Comparison of ENCODE assay signal across 10 cellular contexts in the genomic region with DNA sequence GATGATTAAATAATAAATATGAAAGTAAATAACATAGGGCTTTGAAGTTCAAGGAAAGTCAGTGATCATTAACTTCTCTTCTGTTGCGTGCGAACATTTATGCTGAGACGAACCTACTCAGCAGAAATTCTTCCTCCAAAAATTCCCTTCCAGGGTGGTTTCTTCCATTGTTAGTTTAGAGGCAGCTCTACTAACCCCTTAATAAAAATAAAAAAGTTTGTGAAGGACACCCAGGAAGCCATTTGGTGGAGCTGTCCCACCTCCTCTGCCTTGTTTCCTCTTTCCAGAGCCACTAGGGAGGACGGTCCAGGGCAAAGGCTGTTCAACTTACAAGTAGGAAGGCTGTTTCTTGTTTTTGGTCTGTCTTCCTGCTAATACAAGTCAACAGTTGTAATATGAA. TPM values are rescaled to one million over a fixed set of nuclear protein-coding genes. Genes with fewer than 3 reads are reported as not detected.
DNase-seq lines count a peak whose midpoint lies in the region; ATAC-seq and TF ChIP-seq lines count a peak whose summit lies in the region.
"Had no signal": no experiment of that assay in that cellular context is flagged by ENCODE, and none has a peak within 500 bp of the region (broad histone marks: within the 10 kb centered on the region; RNA-seq: fewer than 3 reads in every experiment).

No MANE protein-coding gene starts in this region.

- H3K4me1 ChIP-seq in SK-N-SH (ENCODE audit: control insufficient read depth in 1 of 2, insufficient read depth in 2 of 2, low read depth in 1 of 2, low read length in 1 of 2) (peaks cover 4 to 13% of the 10 kb centered on the region in 2 experiments; a peak in 2 of 4 replicates), MM.1S (ENCODE audit: low read length) (peaks cover 16% of the 10 kb centered on the region)

- H3K4me3 Mint-ChIP-seq in activated T-helper 17 cell treated with anti-CD3 and anti-CD28 coated beads, Interleukin-2, amount 50 U/mL, for 72 hours = peak overlapping the region; percentile 96

- H2AFZ ChIP-seq in SK-N-SH (ENCODE audit: low read depth) = no peak overlapping the region
- H2AFZ ChIP-seq in MM.1S (ENCODE audit: low read length) = 0 out of 2 replicates have a peak overlapping the region, but pooled peaks have one; percentile 73

- H3K27me3 Mint-ChIP-seq in activated T-helper 17 cell treated with anti-CD3 and anti-CD28 coated beads, Interleukin-2, amount 50 U/mL, for 72 hours = no peaks in the 10 kb centered on the region

- POLR2A ChIA-PET in SK-N-SH (lab: Yijun Ruan, JAX) = no interaction called here

- H3K4me2 ChIP-seq in SK-N-SH = no peak overlapping the region
- H3K4me2 ChIP-seq in MM.1S (ENCODE audit: low read depth, low read length) = peak overlapping the region; percentile 65; the same call in 1 of the 2 replicates

- DNase-seq in SK-N-SH (no peak), MM.1S (no peak), retinal pigment epithelial cell (ENCODE audit: low read depth) (no peak), foreskin fibroblast (no peak), cardiac septum (ENCODE audit: low spot score) (no peak), AG08396 (ENCODE audit: low spot score) (no peak)
- DNase-seq: GM23248; stimulated activated naive B cell treated with anti-CD40 and anti-IgM and Interleukin-4, amounts not matched to agents 10 μg/mL and 1 μg/mL and 100 μg/mL, for 72 hours had no signal

- TF ChIP-seq CTCF in SK-N-SH (IDR thresholded peaks at IDR 0.05) = no peak
- no peak for TF ChIP-seq CTCF in MM.1S (IDR thresholded peaks at IDR 0.05; ENCODE audit: low read length)
- TF ChIP-seq CTCF in retinal pigment epithelial cell (conservative IDR thresholded peaks at IDR 0.05; ENCODE audit: low read depth, low read length) = peak; percentile 20
- TF ChIP-seq CTCF in foreskin fibroblast (IDR thresholded peaks at IDR 0.05; ENCODE audit: low read depth, low read length) = no peak

- intact Hi-C loops in cardiac septum (cut with DNase I) = loop anchor here (5.0 kb wide), 1 partner anchor 70 kb away; no protein-coding TSS in a partner anchor

- peak; percentile 7; the same call in 1 of the 2 replicates for TF ChIP-seq RAD21 in SK-N-SH (IDR thresholded peaks at IDR 0.05; ENCODE audit: low read length)

- peaks cover 28% of the 10 kb centered on the region for H3K4me1 Mint-ChIP-seq in activated T-helper 17 cell treated with anti-CD3 and anti-CD28 coated beads, Interleukin-2, amount 50 U/mL, for 72 hours

- 95% methylated on average over 4 of the region's 4 CpGs for WGBS in SK-N-SH (ENCODE audit: low lambda C conversion rate)

- H3K36me3 ChIP-seq in SK-N-SH (replicated peaks in 1 of 2; ENCODE audit: control insufficient read depth in 1 of 2, insufficient read depth in 2 of 2, low read length in 1 of 2) = no peaks in the 10 kb centered on the region
- H3K36me3 ChIP-seq in MM.1S (replicated peaks; ENCODE audit: insufficient read depth, low read length) = no peaks in the 10 kb centered on the region

- H3K4me3 ChIP-seq in SK-N-SH (ENCODE audit: low read depth in 2 of 2, low read length in 1 of 2) (no peak overlapping the region), MM.1S (ENCODE audit: low read length) (no peak overlapping the region), retinal pigment epithelial cell (ENCODE audit: low read length) (no peak overlapping the region), foreskin fibroblast (ENCODE audit: low read depth in 1 of 2, low read length in 2 of 2) (no peak overlapping the region)
- H3K4me3 ChIP-seq: GM23248 had no signal

- no peaks in the 10 kb centered on the region for H3K27me3 ChIP-seq in SK-N-SH (ENCODE audit: insufficient read depth)
- no peaks in the 10 kb centered on the region for H3K27me3 ChIP-seq in MM.1S (replicated peaks; ENCODE audit: insufficient read depth, low read length)

- ATAC-seq in SK-N-SH treated with all-trans-retinoic acid at 6 μM for 48 hours = no peak
- no peak for ATAC-seq in activated T-helper 17 cell treated with anti-CD3 and anti-CD28 coated beads, Interleukin-2, amount 50 U/mL, for 72 hours (replicated peaks)
- ATAC-seq: stimulated activated naive B cell treated with anti-CD40 and anti-IgM and Interleukin-4, amounts not matched to agents 10 μg/mL and 1 μg/mL and 100 μg/mL, for 72 hours had no signal

- peaks cover 3% of the 10 kb centered on the region for H3F3A ChIP-seq in SK-N-SH (replicated peaks; ENCODE audit: insufficient read depth)
- H3F3A ChIP-seq in MM.1S (ENCODE audit: insufficient read depth, low read length) = peaks cover 14% of the 10 kb centered on the region

- H3K36me3 Mint-ChIP-seq in activated T-helper 17 cell treated with anti-CD3 and anti-CD28 coated beads, Interleukin-2, amount 50 U/mL, for 72 hours (ENCODE audit: low read depth) = peaks cover 24% of the 10 kb centered on the region

- CTCF ChIA-PET in SK-N-SH (lab: Yijun Ruan, JAX) = interaction anchor here (0.6 to 1.1 kb wide), 2 partner anchors 14 to 40 kb away, joined by 3 read pairs; no protein-coding TSS in a partner anchor

- H3K27ac Mint-ChIP-seq in activated T-helper 17 cell treated with anti-CD3 and anti-CD28 coated beads, Interleukin-2, amount 50 U/mL, for 72 hours = no peak overlapping the region

- H3K9me3 Mint-ChIP-seq in activated T-helper 17 cell treated with anti-CD3 and anti-CD28 coated beads, Interleukin-2, amount 50 U/mL, for 72 hours = no peaks in the 10 kb centered on the region
- H3K9me3 Mint-ChIP-seq: stimulated activated naive B cell treated with anti-CD40 and anti-IgM and Interleukin-4, amounts not matched to agents 10 μg/mL and 1 μg/mL and 100 μg/mL, for 72 hours had no signal

- no peaks in the 10 kb centered on the region for H3K9me2 ChIP-seq in SK-N-SH
- H3K9me2 ChIP-seq in MM.1S (replicated peaks; ENCODE audit: insufficient read depth, low read length) = no peaks in the 10 kb centered on the region

- H3K9me3 ChIP-seq in SK-N-SH (no peaks in the 10 kb centered on the region), MM.1S (replicated peaks; ENCODE audit: insufficient read depth, low read length) (no peaks in the 10 kb centered on the region)

- TF ChIP-seq EP300 in SK-N-SH (IDR thresholded peaks at IDR 0.05; ENCODE audit: borderline replicate concordance in 1 of 2, low read depth in 1 of 2, low read length in 1 of 2) = no peak

- peaks cover 15% of the 10 kb centered on the region for H4K20me1 ChIP-seq in SK-N-SH (ENCODE audit: insufficient read depth)
- peaks cover 3% of the 10 kb centered on the region; the same call in 1 of the 2 replicates for H4K20me1 ChIP-seq in MM.1S (ENCODE audit: insufficient read depth, low read length)

- H3K79me2 ChIP-seq in SK-N-SH (ENCODE audit: insufficient read depth) (peaks cover 26% of the 10 kb centered on the region), MM.1S (ENCODE audit: low read length) (peaks cover 26% of the 10 kb centered on the region)

- H3K27ac ChIP-seq in SK-N-SH (ENCODE audit: low read depth in 2 of 2, low read length in 1 of 2) (no peak overlapping the region), MM.1S (ENCODE audit: low read length) (no peak overlapping the region)
- H3K27ac ChIP-seq: GM23248 had no signal

- H3K9ac ChIP-seq in SK-N-SH (no peak overlapping the region), MM.1S (ENCODE audit: low read length) (no peak overlapping the region)
- H3K9ac ChIP-seq: GM23248 had no signal

TF ChIP-seq in SK-N-SH, 30 proteins besides CTCF, POLR2A, EP300 and RAD21 (continues in another document):
- TF ChIP-seq, protein P1, sequence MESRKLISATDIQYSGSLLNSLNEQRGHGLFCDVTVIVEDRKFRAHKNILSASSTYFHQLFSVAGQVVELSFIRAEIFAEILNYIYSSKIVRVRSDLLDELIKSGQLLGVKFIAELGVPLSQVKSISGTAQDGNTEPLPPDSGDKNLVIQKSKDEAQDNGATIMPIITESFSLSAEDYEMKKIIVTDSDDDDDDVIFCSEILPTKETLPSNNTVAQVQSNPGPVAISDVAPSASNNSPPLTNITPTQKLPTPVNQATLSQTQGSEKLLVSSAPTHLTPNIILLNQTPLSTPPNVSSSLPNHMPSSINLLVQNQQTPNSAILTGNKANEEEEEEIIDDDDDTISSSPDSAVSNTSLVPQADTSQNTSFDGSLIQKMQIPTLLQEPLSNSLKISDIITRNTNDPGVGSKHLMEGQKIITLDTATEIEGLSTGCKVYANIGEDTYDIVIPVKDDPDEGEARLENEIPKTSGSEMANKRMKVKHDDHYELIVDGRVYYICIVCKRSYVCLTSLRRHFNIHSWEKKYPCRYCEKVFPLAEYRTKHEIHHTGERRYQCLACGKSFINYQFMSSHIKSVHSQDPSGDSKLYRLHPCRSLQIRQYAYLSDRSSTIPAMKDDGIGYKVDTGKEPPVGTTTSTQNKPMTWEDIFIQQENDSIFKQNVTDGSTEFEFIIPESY (IDR thresholded peaks at IDR 0.05; ENCODE audit: borderline replicate concordance, low read depth) = no peak
- TF ChIP-seq TEAD4 (IDR thresholded peaks at IDR 0.05; ENCODE audit: borderline replicate concordance, insufficient read depth) = no peak

TF ChIP-seq in SK-N-SH treated with all-trans-retinoic acid at 6 μM for 48 hours, 23 proteins besides CTCF, POLR2A, EP300 and RAD21:
- TF ChIP-seq GLIS3 (CRISPR knock-in tag; IDR thresholded peaks at IDR 0.05) (no peak), TCF4 (CRISPR knock-in tag; IDR thresholded peaks at IDR 0.05; ENCODE audit: borderline replicate concordance) (no peak), CSDC2 (CRISPR knock-in tag; IDR thresholded peaks at IDR 0.05) (no peak), ZNF70 (CRISPR knock-in tag; IDR thresholded peaks at IDR 0.05) (no peak)

RNA-seq across cellular contexts. Expression of a gene that starts 2.1 kb away (rescaled TPM):
- polyA plus RNA-seq in SK-N-SH (2012; rRNA removed) = 36.3 and 45.1 TPM in 2 replicates
- 55.8 and 59.9 TPM in 2 replicates for polyA plus RNA-seq in SK-N-SH (2012; cell fraction: cytosol; rRNA removed)
- polyA plus RNA-seq in SK-N-SH (2012; cell fraction: nucleus; rRNA removed) = 11.6 and 25.2 TPM in 2 replicates
- 100 to 1,000 TPM in 1 of 2 donors, 10 to 100 TPM in 1; 97.2 to 170 TPM for total RNA-seq in activated T-helper 17 cell treated with anti-CD3 and anti-CD28 coated beads, Interleukin-2, amount 50 U/mL, for 72 hours
- 104 TPM for total RNA-seq in cardiac septum
